19 cellular contexts compared by ENCODE assay signal in the genomic region with DNA sequence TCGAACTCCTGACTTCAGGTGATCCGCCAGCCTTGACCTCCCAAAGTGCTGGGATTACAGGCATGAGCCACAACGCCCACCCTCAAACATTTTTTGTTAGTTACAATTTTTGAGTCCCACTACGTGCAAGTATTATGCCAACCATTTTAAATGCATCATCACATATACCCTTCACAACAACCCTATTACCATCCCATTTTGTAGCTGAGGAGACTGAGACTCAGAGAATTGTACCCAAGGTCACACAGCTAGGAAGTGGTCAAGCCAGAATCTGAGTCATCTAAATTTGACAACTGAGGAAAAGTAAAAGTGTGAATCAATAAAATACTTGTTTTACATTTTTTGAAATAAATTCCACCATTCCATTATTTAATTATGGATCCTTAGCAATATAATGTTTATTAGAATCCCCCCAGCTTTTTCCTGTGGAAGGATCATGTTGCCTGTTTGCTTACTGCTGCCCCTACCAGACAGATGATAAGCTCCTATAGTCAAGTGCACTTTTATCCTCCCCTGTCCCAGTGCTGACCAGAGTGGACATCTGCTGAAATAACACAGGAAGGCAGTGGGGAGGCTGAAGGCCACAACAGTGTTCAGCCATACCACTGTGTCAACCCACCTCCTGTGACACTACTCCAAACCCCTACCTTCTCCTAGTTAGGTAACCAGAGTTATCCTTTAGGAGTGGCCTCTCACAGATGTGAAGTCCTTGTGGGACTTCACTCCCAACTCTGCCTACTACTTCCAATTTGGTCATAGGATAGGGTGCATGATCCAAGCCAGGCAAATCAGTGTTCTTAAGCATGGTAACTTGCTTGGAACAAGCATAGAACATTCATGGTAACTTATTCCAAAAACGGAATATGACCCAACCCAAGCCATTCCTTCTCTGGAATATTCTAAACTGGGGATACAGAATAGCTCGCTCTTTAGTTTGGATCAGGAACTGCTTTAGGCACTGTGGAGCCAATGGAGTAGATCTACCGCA. TPM values are rescaled to one million over a fixed set of nuclear protein-coding genes. Genes with fewer than 3 reads are reported as not detected.
DNase-seq lines count a peak whose midpoint lies in the region; ATAC-seq and TF ChIP-seq lines count a peak whose summit lies in the region.
"Had no signal": no experiment of that assay in that cellular context is flagged by ENCODE, and none has a peak within 500 bp of the region (broad histone marks: within the 10 kb centered on the region; RNA-seq: fewer than 3 reads in every experiment).

No MANE protein-coding gene starts in this region.

- no peak for ATAC-seq in CD4-positive, CD25-positive, alpha-beta regulatory T cell (ENCODE audit: low read depth in 2 of 2)
- ATAC-seq in T-cell (replicated peaks in 1 of 4) (no peak), natural killer cell (peak in 1 of 3 donors; percentile 41), HG03460 (IDR thresholded peaks at IDR 0.05; ENCODE audit: unreplicated experiment) (no peak), GM18498 (IDR thresholded peaks at IDR 0.05; ENCODE audit: unreplicated experiment) (no peak)

- no peak overlapping the region for H3K4me3 ChIP-seq in CD4-positive, CD25-positive, alpha-beta regulatory T cell (ENCODE audit: low read depth, low read length)
- H3K4me3 ChIP-seq: BLaER1 treated with 17β-estradiol and CSF1 and Interleukin-3, amounts not matched to agents 10 nM and 100 nM; MG63 had no signal

- no peaks in the 10 kb centered on the region for H3K27me3 ChIP-seq in CD4-positive, CD25-positive, alpha-beta regulatory T cell (ENCODE audit: control insufficient read depth, insufficient read depth, low read length)
- H3K27me3 ChIP-seq: BLaER1 treated with 17β-estradiol and CSF1 and Interleukin-3, amounts not matched to agents 10 nM and 100 nM; MG63 had no signal

- peaks cover 7% of the 10 kb centered on the region for H3K36me3 Mint-ChIP-seq in activated naive CD4-positive, alpha-beta T cell treated with anti-CD3 and anti-CD28 coated beads, Interleukin-2, amount 50 U/mL, for 24 hours
- H3K36me3 Mint-ChIP-seq in CD4-positive, CD25-positive, alpha-beta regulatory T cell, result peaks cover 6% of the 10 kb centered on the region
- H3K36me3 Mint-ChIP-seq in T-cell (peaks cover 14% of the 10 kb centered on the region), natural killer cell (no peaks in the 10 kb centered on the region)
- H3K36me3 Mint-ChIP-seq: IgD-negative memory B cell had no signal

- H3K27me3 Mint-ChIP-seq in activated naive CD4-positive, alpha-beta T cell treated with anti-CD3 and anti-CD28 coated beads, Interleukin-2, amount 50 U/mL, for 24 hours, result no peaks in the 10 kb centered on the region
- no peaks in the 10 kb centered on the region for H3K27me3 Mint-ChIP-seq in CD4-positive, CD25-positive, alpha-beta regulatory T cell
- no peaks in the 10 kb centered on the region for H3K27me3 Mint-ChIP-seq in T-cell
- no peaks in the 10 kb centered on the region for H3K27me3 Mint-ChIP-seq in natural killer cell (ENCODE audit: low read depth in 2 of 2)
- H3K27me3 Mint-ChIP-seq: IgD-negative memory B cell had no signal

- H3K9me3 ChIP-seq in CD4-positive, CD25-positive, alpha-beta regulatory T cell (ENCODE audit: control insufficient read depth in 2 of 2, low read length in 2 of 2), result no peaks in the 10 kb centered on the region
- H3K9me3 ChIP-seq: BLaER1 treated with 17β-estradiol and CSF1 and Interleukin-3, amounts not matched to agents 10 nM and 100 nM; MG63 had no signal

- H3K4me1 Mint-ChIP-seq in activated naive CD4-positive, alpha-beta T cell treated with anti-CD3 and anti-CD28 coated beads, Interleukin-2, amount 50 U/mL, for 24 hours, result peaks cover 67% of the 10 kb centered on the region
- peaks cover 21 to 46% (median 39%) of the 10 kb centered on the region in 4 donors for H3K4me1 Mint-ChIP-seq in CD4-positive, CD25-positive, alpha-beta regulatory T cell
- H3K4me1 Mint-ChIP-seq in T-cell, result peaks cover 46 to 51% (median 46%) of the 10 kb centered on the region in 3 donors
- H3K4me1 Mint-ChIP-seq in natural killer cell, result peaks cover 41 to 50% of the 10 kb centered on the region in 2 donors

- no peak for TF ChIP-seq CTCF in natural killer cell (IDR thresholded peaks at IDR 0.05)

- peaks cover 3% of the 10 kb centered on the region for H3K36me3 ChIP-seq in CD4-positive, CD25-positive, alpha-beta regulatory T cell (ENCODE audit: control insufficient read depth, insufficient read depth, low read length)
- H3K36me3 ChIP-seq: MG63 had no signal

- CTCF ChIA-PET in T-cell (lab: Charles Lee), result interaction anchor here in 1 of 2 donors (0.6 kb wide), 2 partner anchors 20 to 418 kb away, joined by 3 read pairs; no protein-coding TSS in a partner anchor

- no peak overlapping the region for H3K27ac ChIP-seq in CD4-positive, CD25-positive, alpha-beta regulatory T cell (ENCODE audit: insufficient read depth, low read length, poor library complexity, severe bottlenecking)
- H3K27ac ChIP-seq: BLaER1 treated with 17β-estradiol and CSF1 and Interleukin-3, amounts not matched to agents 10 nM and 100 nM had no signal

- H3K9me3 Mint-ChIP-seq in activated naive CD4-positive, alpha-beta T cell treated with anti-CD3 and anti-CD28 coated beads, Interleukin-2, amount 50 U/mL, for 24 hours, result no peaks in the 10 kb centered on the region
- no peaks in the 10 kb centered on the region for H3K9me3 Mint-ChIP-seq in CD4-positive, CD25-positive, alpha-beta regulatory T cell
- no peaks in the 10 kb centered on the region for H3K9me3 Mint-ChIP-seq in T-cell
- H3K9me3 Mint-ChIP-seq in natural killer cell, result no peaks in the 10 kb centered on the region
- H3K9me3 Mint-ChIP-seq: IgD-negative memory B cell had no signal

- H3K4me3 Mint-ChIP-seq in activated naive CD4-positive, alpha-beta T cell treated with anti-CD3 and anti-CD28 coated beads, Interleukin-2, amount 50 U/mL, for 24 hours, result no peak overlapping the region
- H3K4me3 Mint-ChIP-seq in CD4-positive, CD25-positive, alpha-beta regulatory T cell, result peak overlapping the region in 1 of 4 donors; percentile 51
- H3K4me3 Mint-ChIP-seq in T-cell, result no peak overlapping the region
- H3K4me3 Mint-ChIP-seq in natural killer cell, result peak overlapping the region; percentile 17
- H3K4me3 Mint-ChIP-seq: IgD-negative memory B cell had no signal

- POLR2A ChIA-PET in T-cell (lab: Charles Lee), result interaction anchor here in 1 of 2 donors (1.0 kb wide), 1 partner anchor 35 kb away, joined by 4 read pairs; no protein-coding TSS in a partner anchor

- no peak for DNase-seq in activated naive CD4-positive, alpha-beta T cell treated with Interleukin-2 at 50 U/mL for 16 hours
- no peak for DNase-seq in CD4-positive, CD25-positive, alpha-beta regulatory T cell
- DNase-seq in T-cell (no peak), natural killer cell (no peak)
- DNase-seq: 8988T, DMS53, GDM1, MG63, NCI-H1417, NCI-H187, NCI-H446 treated with DMSO at 0.1 percent for 48 hours, NCI-H526 treated with DMSO at 0.1 percent for 48 hours, OCI-M1, SHP77 had no signal

- peak overlapping the region; percentile 49 for H3K27ac Mint-ChIP-seq in activated naive CD4-positive, alpha-beta T cell treated with anti-CD3 and anti-CD28 coated beads, Interleukin-2, amount 50 U/mL, for 24 hours
- H3K27ac Mint-ChIP-seq in CD4-positive, CD25-positive, alpha-beta regulatory T cell, result peak overlapping the region in 2 of 3 donors; percentile 30 to 72
- H3K27ac Mint-ChIP-seq in T-cell (peak overlapping the region; percentile 31 to 34), natural killer cell (peak overlapping the region; percentile 14 to 51)
- H3K27ac Mint-ChIP-seq: IgD-negative memory B cell had no signal

- no peaks in the 10 kb centered on the region for H3K4me1 ChIP-seq in CD4-positive, CD25-positive, alpha-beta regulatory T cell (ENCODE audit: control insufficient read depth, insufficient read depth, low read length, poor library complexity, severe bottlenecking)

- intact Hi-C loops in natural killer cell (cut with micrococcal nuclease), result no loop called here

RNA-seq across cellular contexts. Expression of gene PRKAR2A, which starts 28.1 kb away (rescaled TPM):
- 29.3 TPM for total RNA-seq in CD4-positive, CD25-positive, alpha-beta regulatory T cell
- 10 to 100 TPM; 13.4 to 15.3 (median 14.3) TPM for polyA plus RNA-seq in CD4-positive, CD25-positive, alpha-beta regulatory T cell
- total RNA-seq in T-cell, result 10 to 100 TPM; 30.9 to 51.8 (median 49.0) TPM
- total RNA-seq in natural killer cell, result 10 to 100 TPM; 40.5 to 43.5 (median 42.7) TPM
